In the genomic region with DNA sequence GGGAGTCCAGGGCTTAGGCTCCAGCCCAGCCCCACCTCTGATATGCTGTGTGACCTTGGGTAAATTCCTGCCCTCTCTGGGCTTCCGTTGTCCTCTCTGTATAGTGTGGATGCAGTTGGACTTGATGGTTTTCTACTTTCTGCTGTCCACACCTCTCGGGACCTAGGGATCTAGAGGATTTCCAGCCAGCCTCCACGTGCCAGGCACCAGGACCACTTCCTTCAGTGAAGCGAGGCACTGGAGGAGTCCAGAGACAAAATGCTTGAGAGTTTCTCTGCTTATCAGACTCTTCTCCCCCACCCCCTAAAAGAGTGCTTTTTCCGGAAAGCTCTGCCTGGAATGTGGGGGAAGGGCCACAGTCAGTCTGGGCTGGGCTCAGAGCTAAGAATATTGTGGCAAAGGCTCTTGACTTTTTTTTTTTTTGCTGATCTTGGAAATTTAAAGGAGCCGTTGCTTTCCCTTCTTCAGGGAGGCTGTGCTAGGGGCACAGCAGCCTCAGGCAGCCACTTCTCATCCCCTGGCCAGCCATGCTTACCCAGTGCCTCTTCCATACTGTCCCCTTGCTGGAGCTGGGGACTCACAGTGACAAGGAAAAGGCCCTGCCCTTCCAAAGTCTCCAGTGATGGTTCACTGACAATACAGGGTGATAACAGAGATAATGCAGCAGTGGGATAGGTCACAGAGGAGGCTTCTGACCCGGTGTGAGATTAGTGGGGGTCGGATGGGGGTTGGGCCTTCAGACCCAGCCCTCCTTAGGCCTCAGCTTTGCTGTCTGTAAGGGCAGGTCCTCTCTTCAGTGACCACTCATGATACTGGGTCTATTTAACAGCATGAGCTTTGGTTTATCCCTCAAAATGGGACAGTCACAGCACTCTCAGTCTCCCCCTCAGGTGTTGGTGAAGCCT, we compare ENCODE assay signal across 1 cellular context.
TF ChIP-seq lines count a peak whose summit lies in the region.

No MANE protein-coding gene starts in this region.

TF ChIP-seq in endothelial cell of umbilical vein, 7 proteins besides CTCF, POLR2A, EP300 and RAD21:
- TF ChIP-seq POLR2AphosphoS5 (IDR thresholded peaks at IDR 0.05; ENCODE audit: insufficient read depth, low read depth, low read length), result peak; percentile 23
- no peak for TF ChIP-seq EZH2 (IDR thresholded peaks at IDR 0.05; ENCODE audit: borderline replicate concordance, low read depth, low read length, severe bottlenecking)
